ENCODE assay signal across 1 cellular context in the genomic region with DNA sequence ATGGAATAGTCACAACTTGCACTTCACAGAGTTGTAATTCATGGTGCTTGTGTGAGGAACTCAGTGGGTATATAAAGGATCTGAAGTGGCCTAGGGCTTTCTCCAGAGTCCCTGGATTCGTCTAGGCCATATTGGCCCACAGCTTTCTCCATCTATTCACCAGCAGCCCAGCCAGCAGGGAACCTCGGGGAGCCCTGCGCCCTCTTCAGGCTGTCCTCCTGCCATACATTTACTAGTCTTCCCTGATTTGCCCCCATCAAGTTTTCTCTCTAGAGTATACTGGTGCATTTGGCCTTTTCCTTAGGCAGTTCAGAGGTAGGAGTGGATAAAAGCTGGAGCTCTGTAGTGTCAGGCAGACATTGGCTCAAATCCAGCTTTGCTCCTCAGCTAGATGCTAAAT.
TF ChIP-seq lines count a peak whose summit lies in the region.

No MANE protein-coding gene starts in this region.

TF ChIP-seq in GM12878, 131 proteins besides CTCF, POLR2A, EP300 and RAD21:
- TF ChIP-seq, protein P1, sequence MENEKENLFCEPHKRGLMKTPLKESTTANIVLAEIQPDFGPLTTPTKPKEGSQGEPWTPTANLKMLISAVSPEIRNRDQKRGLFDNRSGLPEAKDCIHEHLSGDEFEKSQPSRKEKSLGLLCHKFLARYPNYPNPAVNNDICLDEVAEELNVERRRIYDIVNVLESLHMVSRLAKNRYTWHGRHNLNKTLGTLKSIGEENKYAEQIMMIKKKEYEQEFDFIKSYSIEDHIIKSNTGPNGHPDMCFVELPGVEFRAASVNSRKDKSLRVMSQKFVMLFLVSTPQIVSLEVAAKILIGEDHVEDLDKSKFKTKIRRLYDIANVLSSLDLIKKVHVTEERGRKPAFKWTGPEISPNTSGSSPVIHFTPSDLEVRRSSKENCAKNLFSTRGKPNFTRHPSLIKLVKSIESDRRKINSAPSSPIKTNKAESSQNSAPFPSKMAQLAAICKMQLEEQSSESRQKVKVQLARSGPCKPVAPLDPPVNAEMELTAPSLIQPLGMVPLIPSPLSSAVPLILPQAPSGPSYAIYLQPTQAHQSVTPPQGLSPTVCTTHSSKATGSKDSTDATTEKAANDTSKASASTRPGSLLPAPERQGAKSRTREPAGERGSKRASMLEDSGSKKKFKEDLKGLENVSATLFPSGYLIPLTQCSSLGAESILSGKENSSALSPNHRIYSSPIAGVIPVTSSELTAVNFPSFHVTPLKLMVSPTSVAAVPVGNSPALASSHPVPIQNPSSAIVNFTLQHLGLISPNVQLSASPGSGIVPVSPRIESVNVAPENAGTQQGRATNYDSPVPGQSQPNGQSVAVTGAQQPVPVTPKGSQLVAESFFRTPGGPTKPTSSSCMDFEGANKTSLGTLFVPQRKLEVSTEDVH (IDR thresholded peaks at IDR 0.05; ENCODE audit: low read depth, partially characterized antibody): no peak
- TF ChIP-seq BHLHE40 (IDR thresholded peaks at IDR 0.05; ENCODE audit: borderline replicate concordance in 1 of 2, low read depth in 2 of 2, low read length in 1 of 2) (no peak), SMC3 (IDR thresholded peaks at IDR 0.05; ENCODE audit: borderline replicate concordance, low read length) (peak; percentile 39; the same call in 1 of the 2 replicates)
